Comparison of ENCODE assay signal across 7 cellular contexts in genomic region chr7:107684287-107684686, GRCh38. TPM values are rescaled to one million over a fixed set of nuclear protein-coding genes. Genes with fewer than 3 reads are reported as not detected.
"Had no signal": no experiment of that assay in that cellular context is flagged by ENCODE, and none has a peak within 500 bp of the region (broad histone marks: within the 10 kb centered on the region; RNA-seq: fewer than 3 reads in every experiment).

No MANE protein-coding gene starts in this region.

- H3K4me3 ChIP-seq: GM23338, K562 had no signal

- H3K27ac Mint-ChIP-seq: GM23338, HFFc6 had no signal

- H3K4me3 Mint-ChIP-seq: GM23338, H9, HFFc6 had no signal

- ATAC-seq: GM23338 had no signal

- H3K9me3 Mint-ChIP-seq: GM23338, H9, HFFc6 had no signal

- DNase-seq: H9, HCEC 1CT, HFFc6, IMR-90 had no signal

RNA-seq across cellular contexts. Expression of gene SLC26A4, which starts 23.7 kb away (rescaled TPM):
- total RNA-seq: HT-29 had no signal
- polyA plus RNA-seq: GM23338 had no signal
